17 cellular contexts compared by ENCODE assay signal in the genomic region with DNA sequence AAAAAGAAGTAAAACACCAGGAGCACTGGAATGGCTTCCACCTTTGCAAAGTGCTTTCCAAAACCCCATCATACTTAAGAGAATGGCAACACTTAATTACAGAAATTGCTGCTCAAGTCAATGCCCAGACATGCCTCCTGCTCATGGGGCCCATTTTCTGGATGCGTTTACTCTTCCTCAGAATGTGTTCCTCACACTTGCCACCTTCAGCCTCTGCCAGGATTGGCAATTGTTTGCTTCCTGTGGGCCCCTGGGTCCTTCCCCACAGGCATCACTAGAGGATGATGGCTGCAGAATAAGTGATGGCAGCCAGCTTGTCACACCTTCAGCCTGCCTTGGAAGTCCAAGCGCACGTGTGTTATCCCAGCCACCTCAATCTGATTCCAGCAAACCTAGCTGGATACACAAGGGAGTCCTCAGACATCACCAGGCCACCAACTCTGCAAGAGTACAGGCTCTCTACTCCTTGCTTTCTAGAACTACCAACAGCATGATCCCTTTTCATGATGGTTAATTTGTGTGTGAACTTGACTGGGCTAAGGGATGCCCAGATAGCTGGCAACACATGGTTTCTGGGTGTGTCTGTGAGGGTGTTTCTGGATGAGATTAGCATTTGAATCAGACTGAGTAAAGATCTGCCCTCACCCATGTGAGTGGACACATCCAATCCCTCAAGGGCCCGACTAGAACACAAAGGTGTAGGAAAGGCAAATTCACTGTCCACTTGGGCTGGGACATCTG. TPM values are rescaled to one million over a fixed set of nuclear protein-coding genes. Genes with fewer than 3 reads are reported as not detected.
DNase-seq lines count a peak whose midpoint lies in the region; ATAC-seq and TF ChIP-seq lines count a peak whose summit lies in the region.
"Had no signal": no experiment of that assay in that cellular context is flagged by ENCODE, and none has a peak within 500 bp of the region (broad histone marks: within the 10 kb centered on the region; RNA-seq: fewer than 3 reads in every experiment).

No MANE protein-coding gene starts in this region.

- H3K27me3 Mint-ChIP-seq in CD4-positive, CD25-positive, alpha-beta regulatory T cell, result peaks cover 4% of the 10 kb centered on the region
- H3K27me3 Mint-ChIP-seq in CD4-positive, alpha-beta memory T cell, result no peaks in the 10 kb centered on the region
- no peaks in the 10 kb centered on the region for H3K27me3 Mint-ChIP-seq in T-helper 17 cell
- H3K27me3 Mint-ChIP-seq in naive thymus-derived CD8-positive, alpha-beta T cell, result no peaks in the 10 kb centered on the region
- H3K27me3 Mint-ChIP-seq: CD8-positive, alpha-beta memory T cell had no signal

- TF ChIP-seq CTCF in GM10248 (IDR thresholded peaks at IDR 0.05; ENCODE audit: control extremely low read depth, extremely low read depth, low read depth, missing control alignments), result no peak

- H3K27ac ChIP-seq in CD4-positive, CD25-positive, alpha-beta regulatory T cell (ENCODE audit: insufficient read depth, low read length, poor library complexity, severe bottlenecking), result no peak overlapping the region
- no peak overlapping the region for H3K27ac ChIP-seq in CD4-positive, alpha-beta memory T cell (ENCODE audit: low read depth, low read length)
- H3K27ac ChIP-seq: BLaER1 had no signal

- no peak overlapping the region for H3K4me3 ChIP-seq in CD4-positive, CD25-positive, alpha-beta regulatory T cell (ENCODE audit: low read depth, low read length)
- no peak overlapping the region for H3K4me3 ChIP-seq in CD4-positive, alpha-beta memory T cell (ENCODE audit: low read length in 2 of 2)
- H3K4me3 ChIP-seq: BLaER1 had no signal

- H3K9me3 Mint-ChIP-seq in CD4-positive, CD25-positive, alpha-beta regulatory T cell, result no peaks in the 10 kb centered on the region
- H3K9me3 Mint-ChIP-seq in CD4-positive, alpha-beta memory T cell, result no peaks in the 10 kb centered on the region
- no peaks in the 10 kb centered on the region for H3K9me3 Mint-ChIP-seq in naive thymus-derived CD8-positive, alpha-beta T cell

- H3K36me3 Mint-ChIP-seq in CD4-positive, CD25-positive, alpha-beta regulatory T cell, result no peaks in the 10 kb centered on the region
- H3K36me3 Mint-ChIP-seq in CD4-positive, alpha-beta memory T cell, result peaks cover 0 to 3% of the 10 kb centered on the region in 2 donors
- peaks cover 3% of the 10 kb centered on the region for H3K36me3 Mint-ChIP-seq in T-helper 17 cell (ENCODE audit: low read depth)
- H3K36me3 Mint-ChIP-seq in naive thymus-derived CD8-positive, alpha-beta T cell, result no peaks in the 10 kb centered on the region

- CTCF ChIA-PET in CD4-positive, alpha-beta memory T cell (lab: Charles Lee; ENCODE audit: partially characterized antibody), result interaction anchor here (2.1 to 6.3 kb wide), 2 partner anchors 28 to 35 kb away, joined by 6 to 54 read pairs; no protein-coding TSS in a partner anchor
- CTCF ChIA-PET in GM10248 (lab: Yijun Ruan, JAX), result interaction anchor here (1.3 to 5.5 kb wide), 3 partner anchors 8 to 28 kb away, joined by 3 to 25 read pairs (median 8); no protein-coding TSS in a partner anchor

- H3K27me3 ChIP-seq in CD4-positive, CD25-positive, alpha-beta regulatory T cell (ENCODE audit: control insufficient read depth, insufficient read depth, low read length), result no peaks in the 10 kb centered on the region
- H3K27me3 ChIP-seq in CD4-positive, alpha-beta memory T cell (ENCODE audit: insufficient read depth, low read length), result no peaks in the 10 kb centered on the region
- H3K27me3 ChIP-seq: BLaER1 had no signal

- peaks cover 18 to 77% (median 44%) of the 10 kb centered on the region in 4 donors for H3K4me1 Mint-ChIP-seq in CD4-positive, CD25-positive, alpha-beta regulatory T cell
- H3K4me1 Mint-ChIP-seq in CD4-positive, alpha-beta memory T cell, result peaks cover 33 to 79% (median 53%) of the 10 kb centered on the region in 4 donors
- H3K4me1 Mint-ChIP-seq in T-helper 17 cell, result peaks cover 28% of the 10 kb centered on the region
- peaks cover 17 to 67% (median 52%) of the 10 kb centered on the region in 4 donors for H3K4me1 Mint-ChIP-seq in naive thymus-derived CD8-positive, alpha-beta T cell

- DNase-seq in CD4-positive, CD25-positive, alpha-beta regulatory T cell, result no peak
- no peak for DNase-seq in CD4-positive, alpha-beta memory T cell
- DNase-seq in T-helper 17 cell (no peak), SKM-1 treated with dmso at 0.1 percent for 144 hours (lab: John Stamatoyannopoulos, UW; ENCODE audit: unreplicated experiment) (no peak), GM10248 (ENCODE audit: extremely low spot score) (no peak)
- no peak for DNase-seq in naive thymus-derived CD8-positive, alpha-beta T cell
- DNase-seq: Calu3; CD8-positive, alpha-beta memory T cell; DMS153; KBM-7; NCI-H1694 treated with DMSO at 0.1 percent for 48 hours; NCI-H2081 treated with DMSO at 0.1 percent for 48 hours; NCI-H2171 treated with DMSO at 0.1 percent for 48 hours; NCI-H526; Right ventricle myocardium superior had no signal

- H3K4me1 ChIP-seq in CD4-positive, CD25-positive, alpha-beta regulatory T cell (ENCODE audit: control insufficient read depth, insufficient read depth, low read length, poor library complexity, severe bottlenecking), result peaks cover 53% of the 10 kb centered on the region
- peaks cover 67% of the 10 kb centered on the region for H3K4me1 ChIP-seq in CD4-positive, alpha-beta memory T cell (ENCODE audit: insufficient read depth, low read length)

- H3K4me3 Mint-ChIP-seq in CD4-positive, CD25-positive, alpha-beta regulatory T cell, result peak overlapping the region in 1 of 4 donors; percentile 48
- peak overlapping the region in 3 of 8 donors; percentile 22 to 63 (median 46) for H3K4me3 Mint-ChIP-seq in CD4-positive, alpha-beta memory T cell
- H3K4me3 Mint-ChIP-seq in T-helper 17 cell, result no peak overlapping the region
- no peak overlapping the region for H3K4me3 Mint-ChIP-seq in naive thymus-derived CD8-positive, alpha-beta T cell

- POLR2A ChIA-PET in CD4-positive, alpha-beta memory T cell (lab: Charles Lee; ENCODE audit: partially characterized antibody), result interaction anchor here (5.9 kb wide), 1 partner anchor 10 kb away, joined by 86 read pairs; no protein-coding TSS in a partner anchor
- POLR2A ChIA-PET in naive thymus-derived CD8-positive, alpha-beta T cell (lab: Charles Lee), result interaction anchor here (1.0 to 4.6 kb wide), 2 partner anchors 9 to 11 kb away, joined by 3 to 28 read pairs; no protein-coding TSS in a partner anchor
- POLR2A ChIA-PET in GM10248 (lab: Yijun Ruan, JAX), result interaction anchor here (0.6 kb wide), 1 partner anchor 29 kb away, joined by 4 read pairs; no protein-coding TSS in a partner anchor

- H3K36me3 ChIP-seq in CD4-positive, CD25-positive, alpha-beta regulatory T cell (ENCODE audit: control insufficient read depth, insufficient read depth, low read length), result no peaks in the 10 kb centered on the region
- H3K36me3 ChIP-seq in CD4-positive, alpha-beta memory T cell (ENCODE audit: insufficient read depth, low read length), result no peaks in the 10 kb centered on the region
- H3K36me3 ChIP-seq: BLaER1 had no signal

- peak overlapping the region in 2 of 3 donors; percentile 36 to 73 for H3K27ac Mint-ChIP-seq in CD4-positive, CD25-positive, alpha-beta regulatory T cell
- peak overlapping the region in 6 of 7 donors; percentile 65 to 97 (median 80) for H3K27ac Mint-ChIP-seq in CD4-positive, alpha-beta memory T cell
- peak overlapping the region; percentile 100 for H3K27ac Mint-ChIP-seq in T-helper 17 cell
- peak overlapping the region in 9 of 10 donors; percentile 38 to 89 (median 69) for H3K27ac Mint-ChIP-seq in naive thymus-derived CD8-positive, alpha-beta T cell

- intact Hi-C loops in CD4-positive, alpha-beta memory T cell (cut with micrococcal nuclease), result no loop called here

- no peaks in the 10 kb centered on the region for H3K9me3 ChIP-seq in CD4-positive, CD25-positive, alpha-beta regulatory T cell (ENCODE audit: control insufficient read depth in 2 of 2, low read length in 2 of 2)
- H3K9me3 ChIP-seq in CD4-positive, alpha-beta memory T cell (ENCODE audit: control insufficient read depth in 1 of 2, low read length in 2 of 2), result no peaks in the 10 kb centered on the region
- no peaks in the 10 kb centered on the region for H3K9me3 ChIP-seq in T-helper 17 cell (ENCODE audit: control insufficient read depth, low read length, poor library complexity, severe bottlenecking)
- H3K9me3 ChIP-seq: BLaER1 had no signal

- ATAC-seq in CD4-positive, CD25-positive, alpha-beta regulatory T cell (ENCODE audit: low read depth in 2 of 2), result no peak
- ATAC-seq in T-helper 17 cell (no peak), GM21515 (IDR thresholded peaks at IDR 0.05; ENCODE audit: unreplicated experiment) (no peak)
- no peak for ATAC-seq in naive thymus-derived CD8-positive, alpha-beta T cell

RNA-seq across cellular contexts. Expression of a gene that starts 4.9 kb away (rescaled TPM):
- total RNA-seq in CD4-positive, CD25-positive, alpha-beta regulatory T cell, result 125 TPM
- polyA plus RNA-seq in CD4-positive, CD25-positive, alpha-beta regulatory T cell, result 10 to 100 TPM; 42.4 to 46.9 (median 45.3) TPM
- 100 to 1,000 TPM; 138 to 149 TPM for total RNA-seq in CD4-positive, alpha-beta memory T cell
- 10 to 100 TPM; 20.5 to 81.8 TPM for polyA plus RNA-seq in CD4-positive, alpha-beta memory T cell
- total RNA-seq in T-helper 17 cell, result 100 to 1,000 TPM; 125 to 137 TPM
- 100 to 1,000 TPM; 141 to 150 TPM for total RNA-seq in naive thymus-derived CD8-positive, alpha-beta T cell
- polyA plus RNA-seq in naive thymus-derived CD8-positive, alpha-beta T cell, result 10 to 100 TPM; 37.3 to 82.7 (median 54.8) TPM

RNA-seq across cellular contexts. Expression of a gene that starts 55.1 kb away (rescaled TPM):
- 3.8 TPM for total RNA-seq in CD4-positive, CD25-positive, alpha-beta regulatory T cell
- polyA plus RNA-seq in CD4-positive, CD25-positive, alpha-beta regulatory T cell, result 1 to 10 TPM; 2.1 to 8.8 (median 3.0) TPM
- 1 to 10 TPM; 7.1 to 7.6 TPM for total RNA-seq in CD4-positive, alpha-beta memory T cell
- polyA plus RNA-seq in CD4-positive, alpha-beta memory T cell, result 1 to 10 TPM; 5.0 to 8.8 TPM
- total RNA-seq in T-helper 17 cell, result 1 to 10 TPM; 2.3 to 6.1 TPM
- total RNA-seq in naive thymus-derived CD8-positive, alpha-beta T cell, result 1 to 10 TPM; 6.6 to 7.6 TPM
- 1 to 10 TPM; 3.1 to 5.8 (median 3.7) TPM for polyA plus RNA-seq in naive thymus-derived CD8-positive, alpha-beta T cell
